ENCODE assay signal across 12 cellular contexts in the genomic region with DNA sequence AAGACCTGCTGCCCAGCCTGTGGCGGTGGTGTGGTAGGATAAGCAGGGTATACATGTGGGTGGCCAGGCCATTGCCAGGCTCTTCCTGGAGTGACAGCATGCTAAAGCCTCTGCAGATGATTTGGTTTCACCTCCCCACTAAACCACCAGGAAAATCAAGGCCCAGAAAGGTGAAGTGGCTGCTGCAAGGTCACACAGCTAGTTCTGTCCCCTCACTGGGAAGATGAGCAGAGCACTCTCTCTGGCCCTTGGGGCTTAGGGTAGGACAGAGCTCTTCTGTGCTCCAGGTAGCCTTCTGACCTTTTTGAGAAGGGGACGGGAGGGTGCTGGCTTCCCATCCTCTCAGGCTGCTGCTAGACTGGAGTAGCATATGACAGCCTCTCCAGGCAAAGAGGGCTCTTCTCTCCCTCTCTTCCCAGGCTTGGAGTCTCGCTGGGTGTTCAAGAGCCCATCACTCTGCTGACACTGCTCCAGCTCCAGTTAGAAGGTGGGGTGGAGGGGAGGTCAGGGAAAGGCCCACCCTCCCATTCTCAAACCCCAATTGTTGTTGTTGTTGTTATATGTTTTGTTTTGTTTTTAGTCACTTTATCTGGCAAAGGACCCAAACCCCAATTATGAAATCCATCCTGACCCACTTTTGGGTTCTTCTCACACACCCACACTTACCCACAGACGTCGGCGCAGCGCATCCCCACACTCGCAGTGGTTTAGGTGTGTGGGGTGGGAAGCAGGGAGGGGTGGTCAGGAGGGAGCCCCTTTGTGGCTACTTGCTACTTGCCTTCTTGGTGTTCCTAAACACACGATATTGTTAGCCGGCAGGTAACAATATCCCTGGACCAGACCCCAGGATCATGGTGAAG. TPM values are rescaled to one million over a fixed set of nuclear protein-coding genes. Genes with fewer than 3 reads are reported as not detected.
DNase-seq lines count a peak whose midpoint lies in the region; ATAC-seq lines count a peak whose summit lies in the region.
"Had no signal": no experiment of that assay in that cellular context is flagged by ENCODE, and none has a peak within 500 bp of the region (broad histone marks: within the 10 kb centered on the region; RNA-seq: fewer than 3 reads in every experiment).

No MANE protein-coding gene starts in this region.

- DNase-seq in CD4-positive, CD25-positive, alpha-beta regulatory T cell: no peak
- DNase-seq in G401 (ENCODE audit: low spot score) (peak; percentile 12), activated gamma-delta T cell (lab: John Stamatoyannopoulos, UW) (peak; percentile 34), naive B cell (no peak)
- DNase-seq: foreskin fibroblast, MM.1S had no signal

- peaks cover 82% of the 10 kb centered on the region for H3K4me1 ChIP-seq in CD4-positive, CD25-positive, alpha-beta regulatory T cell (ENCODE audit: control insufficient read depth, insufficient read depth, low read length, poor library complexity, severe bottlenecking)

- peaks cover 0 to 5% (median 0%) of the 10 kb centered on the region in 7 donors for H3K9me3 Mint-ChIP-seq in CD4-positive, CD25-positive, alpha-beta regulatory T cell
- no peaks in the 10 kb centered on the region for H3K9me3 Mint-ChIP-seq in naive B cell

- no peaks in the 10 kb centered on the region for H3K27me3 ChIP-seq in CD4-positive, CD25-positive, alpha-beta regulatory T cell (ENCODE audit: control insufficient read depth, insufficient read depth, low read length)

- no peaks in the 10 kb centered on the region for H3K9me3 ChIP-seq in CD4-positive, CD25-positive, alpha-beta regulatory T cell (ENCODE audit: control insufficient read depth in 2 of 2, low read length in 2 of 2)
- H3K9me3 ChIP-seq: spleen, stomach had no signal

- in situ Hi-C loops in G401 (cut with HindIII; ENCODE audit: low sequenced_read_pairs): no loop called here

- no peak for ATAC-seq in CD4-positive, CD25-positive, alpha-beta regulatory T cell (ENCODE audit: low read depth in 2 of 2)
- ATAC-seq in naive B cell (ENCODE audit: low read depth in 2 of 2) (no peak), HG03469 (IDR thresholded peaks at IDR 0.05; ENCODE audit: unreplicated experiment) (no peak), GM19455 (IDR thresholded peaks at IDR 0.05; ENCODE audit: unreplicated experiment) (no peak), HG02938 (IDR thresholded peaks at IDR 0.05; ENCODE audit: unreplicated experiment) (no peak)

- peak overlapping the region; percentile 98 for H3K27ac ChIP-seq in CD4-positive, CD25-positive, alpha-beta regulatory T cell (ENCODE audit: insufficient read depth, low read length, poor library complexity, severe bottlenecking)
- H3K27ac ChIP-seq: HL-60, stomach had no signal

- H3K27ac Mint-ChIP-seq in CD4-positive, CD25-positive, alpha-beta regulatory T cell: peak overlapping the region; percentile 90 to 97 (median 93)
- peak overlapping the region; percentile 22 to 99 (median 70) for H3K27ac Mint-ChIP-seq in naive B cell

- peaks cover 44% of the 10 kb centered on the region for H3K36me3 ChIP-seq in CD4-positive, CD25-positive, alpha-beta regulatory T cell (ENCODE audit: control insufficient read depth, insufficient read depth, low read length)
- H3K36me3 ChIP-seq: stomach had no signal

- peaks cover 53% of the 10 kb centered on the region for H3K36me3 Mint-ChIP-seq in CD4-positive, CD25-positive, alpha-beta regulatory T cell
- peaks cover 0 to 5% of the 10 kb centered on the region in 2 donors for H3K36me3 Mint-ChIP-seq in naive B cell

- peak overlapping the region; percentile 91 to 99 (median 96) for H3K4me3 Mint-ChIP-seq in CD4-positive, CD25-positive, alpha-beta regulatory T cell
- peak overlapping the region in 1 of 8 donors; percentile 32 for H3K4me3 Mint-ChIP-seq in naive B cell

- peaks cover 16 to 83% (median 62%) of the 10 kb centered on the region in 4 donors for H3K4me1 Mint-ChIP-seq in CD4-positive, CD25-positive, alpha-beta regulatory T cell
- peaks cover 64 to 82% (median 79%) of the 10 kb centered on the region in 3 donors for H3K4me1 Mint-ChIP-seq in naive B cell

- H3K27me3 Mint-ChIP-seq in CD4-positive, CD25-positive, alpha-beta regulatory T cell: peaks cover 2% of the 10 kb centered on the region
- no peaks in the 10 kb centered on the region for H3K27me3 Mint-ChIP-seq in naive B cell

- peak overlapping the region; percentile 95 for H3K4me3 ChIP-seq in CD4-positive, CD25-positive, alpha-beta regulatory T cell (ENCODE audit: low read depth, low read length)
- H3K4me3 ChIP-seq: stomach had no signal

RNA-seq across cellular contexts. Expression of gene SPOCK2, which starts 4.9 kb away (rescaled TPM):
- total RNA-seq in CD4-positive, CD25-positive, alpha-beta regulatory T cell: 683 TPM
- 100 to 1,000 TPM; 221 to 321 (median 270) TPM for polyA plus RNA-seq in CD4-positive, CD25-positive, alpha-beta regulatory T cell
- total RNA-seq in G401 (2014; rRNA removed; shearing (Covaris generic)): 0.12 and 0.17 TPM in 2 replicates
- 10 to 100 TPM; 27.8 to 59.5 (median 46.3) TPM for polyA plus RNA-seq in naive B cell (ENCODE audit: low read depth in 6 of 6)

Comparison
In these comparisons a context has a peak if more than half of its experiments do, and no peak if none do; other contexts are left out.
1. DNase-seq: peak in G401 (single experiment) and activated gamma-delta T cell (single experiment); none in CD4-positive, CD25-positive, alpha-beta regulatory T cell (0 of 3) and naive B cell (single experiment).
2. RNA of gene SPOCK2, which starts 4.9 kb away (total RNA-seq): 683 TPM in CD4-positive, CD25-positive, alpha-beta regulatory T cell (single experiment); 0.12 to 0.17 TPM in G401; every median in the first group is over 100 times any median in the second.